Comparison of ENCODE assay signal across 1 cellular context in genomic region chr16:678858-679807, GRCh38.
TF ChIP-seq lines count a peak whose summit lies in the region.

No MANE protein-coding gene starts in this region.

TF ChIP-seq in SK-N-SH, 30 proteins besides CTCF, POLR2A, EP300 and RAD21:
- TF ChIP-seq NFIC (IDR thresholded peaks at IDR 0.05; ENCODE audit: borderline replicate concordance): no peak
- no peak for TF ChIP-seq PBX3 (IDR thresholded peaks at IDR 0.05)
- TF ChIP-seq USF2 (IDR thresholded peaks at IDR 0.05; ENCODE audit: borderline replicate concordance, low read depth, low read length): 0 out of 2 replicates have a peak, but pooled peaks have one; percentile 16
- no peak for TF ChIP-seq EZH2phosphoT487 (IDR thresholded peaks at IDR 0.05; ENCODE audit: borderline replicate concordance, low read depth)
- TF ChIP-seq FOXJ3 (CRISPR knock-in tag; IDR thresholded peaks at IDR 0.05): 0 out of 2 replicates have a peak, but pooled peaks have one; percentile 44
- 0 out of 2 replicates have a peak, but pooled peaks have one; percentile 22 for TF ChIP-seq USF1 (IDR thresholded peaks at IDR 0.05; ENCODE audit: borderline replicate concordance, low read depth)
- no peak for TF ChIP-seq JUND (IDR thresholded peaks at IDR 0.05)
- TF ChIP-seq GABPA (IDR thresholded peaks at IDR 0.05; ENCODE audit: low read depth): no peak
- no peak for TF ChIP-seq RCOR1 (IDR thresholded peaks at IDR 0.05; ENCODE audit: low read length)
- no peak for TF ChIP-seq ELF1 (IDR thresholded peaks at IDR 0.05)
- TF ChIP-seq REST (IDR thresholded peaks at IDR 0.05; ENCODE audit: low read depth, low read length): no peak
- TF ChIP-seq TAF1 (IDR thresholded peaks at IDR 0.05; ENCODE audit: borderline replicate concordance, low read depth, low read length): peak; percentile 25; the same call in 1 of the 2 replicates
- TF ChIP-seq IRF3 (IDR thresholded peaks at IDR 0.05; ENCODE audit: low read depth, low read length): no peak
- TF ChIP-seq FOSL2 (IDR thresholded peaks at IDR 0.05; ENCODE audit: borderline replicate concordance, low read depth): no peak
- TF ChIP-seq SIN3A (IDR thresholded peaks at IDR 0.05; ENCODE audit: borderline replicate concordance, low read depth, low read length): no peak
- no peak for TF ChIP-seq TCF12 (IDR thresholded peaks at IDR 0.05)
- TF ChIP-seq YY1 (IDR thresholded peaks at IDR 0.05; ENCODE audit: low read depth): no peak
- TF ChIP-seq ZBTB33 (IDR thresholded peaks at IDR 0.05; ENCODE audit: borderline replicate concordance, low read depth): no peak
- TF ChIP-seq RXRA (IDR thresholded peaks at IDR 0.05; ENCODE audit: borderline replicate concordance, low read depth): no peak
- TF ChIP-seq MXI1 (IDR thresholded peaks at IDR 0.05; ENCODE audit: low read depth, low read length): peak; percentile 74; the same call in 1 of the 2 replicates
- TF ChIP-seq SMC3 (IDR thresholded peaks at IDR 0.05; ENCODE audit: low read depth, low read length): no peak
- no peak for TF ChIP-seq TEAD4 (IDR thresholded peaks at IDR 0.05; ENCODE audit: borderline replicate concordance, insufficient read depth)
- no peak for TF ChIP-seq NRF1 (IDR thresholded peaks at IDR 0.05; ENCODE audit: low read depth, low read length)
- TF ChIP-seq FOXM1 (IDR thresholded peaks at IDR 0.05; ENCODE audit: low read depth): no peak
- TF ChIP-seq MEF2A (IDR thresholded peaks at IDR 0.05; ENCODE audit: borderline replicate concordance, low read depth): no peak
- TF ChIP-seq MAX (IDR thresholded peaks at IDR 0.05; ENCODE audit: low read depth): peak; percentile 21; the same call in 1 of the 2 replicates
- TF ChIP-seq POLR2AphosphoS5 (IDR thresholded peaks at IDR 0.05; ENCODE audit: low read depth, low read length): peak; percentile 34; the same call in 1 of the 2 replicates
- TF ChIP-seq GATA2 (CRISPR knock-in tag; IDR thresholded peaks at IDR 0.05): no peak
